ENCODE assay signal across 11 cellular contexts in genomic region chr3:108292905-108293328, GRCh38. TPM values are rescaled to one million over a fixed set of nuclear protein-coding genes. Genes with fewer than 3 reads are reported as not detected.
DNase-seq lines count a peak whose midpoint lies in the region; ATAC-seq and TF ChIP-seq lines count a peak whose summit lies in the region.
"Had no signal": no experiment of that assay in that cellular context is flagged by ENCODE, and none has a peak within 500 bp of the region (broad histone marks: within the 10 kb centered on the region; RNA-seq: fewer than 3 reads in every experiment).

No MANE protein-coding gene starts in this region.

- peaks cover 22 to 30% (median 29%) of the 10 kb centered on the region in 4 donors for H3K4me1 Mint-ChIP-seq in CD4-positive, alpha-beta memory T cell

- intact Hi-C loops in CD4-positive, alpha-beta memory T cell (cut with micrococcal nuclease), result loop anchor here (5.0 kb wide), 2 partner anchors 71 to 201 kb away; partner anchors contain the start of genes CD47 and IFT57
- intact Hi-C loops in left colon (cut with DNase I, micrococcal nuclease), result no loop called here

- peak overlapping the region; percentile 9 for H3K27ac ChIP-seq in CD4-positive, alpha-beta memory T cell (ENCODE audit: low read depth, low read length)
- no peak overlapping the region for H3K27ac ChIP-seq in smooth muscle cell (ENCODE audit: low read depth)

- peaks cover 22% of the 10 kb centered on the region for H3K4me1 ChIP-seq in CD4-positive, alpha-beta memory T cell (ENCODE audit: insufficient read depth, low read length)
- no peaks in the 10 kb centered on the region for H3K4me1 ChIP-seq in smooth muscle cell (ENCODE audit: low read depth)

- H3K27me3 ChIP-seq in CD4-positive, alpha-beta memory T cell (ENCODE audit: insufficient read depth, low read length), result no peaks in the 10 kb centered on the region
- no peaks in the 10 kb centered on the region for H3K27me3 ChIP-seq in smooth muscle cell (ENCODE audit: low read depth)

- TF ChIP-seq CTCF in smooth muscle cell (IDR thresholded peaks at IDR 0.05; ENCODE audit: borderline replicate concordance, insufficient read depth, poor library complexity, severe bottlenecking), result no peak

- CTCF ChIA-PET in CD4-positive, alpha-beta memory T cell (lab: Charles Lee; ENCODE audit: partially characterized antibody), result interaction anchor here (2.1 kb wide), 1 partner anchor 365 kb away, joined by 5 read pairs; no protein-coding TSS in a partner anchor

- no peak overlapping the region for H3K4me2 ChIP-seq in smooth muscle cell

- peak; percentile 80 for ATAC-seq in GM19043 (IDR thresholded peaks at IDR 0.05; ENCODE audit: low read depth, unreplicated experiment)
- peak; percentile 76 for ATAC-seq in HG03045 (IDR thresholded peaks at IDR 0.05; ENCODE audit: unreplicated experiment)
- ATAC-seq in left colon, result no peak

- POLR2A ChIA-PET in CD4-positive, alpha-beta memory T cell (lab: Charles Lee; ENCODE audit: partially characterized antibody), result interaction anchor here (0.9 to 3.4 kb wide), 3 partner anchors 68 to 166 kb away, joined by 3 to 18 read pairs (median 5); partner anchors contain the start of gene IFT57

- H3K9ac ChIP-seq in smooth muscle cell (ENCODE audit: low read depth), result no peak overlapping the region

- no peak overlapping the region for H3K4me3 ChIP-seq in CD4-positive, alpha-beta memory T cell (ENCODE audit: low read length in 2 of 2)
- H3K4me3 ChIP-seq in smooth muscle cell, result no peak overlapping the region

- H2AFZ ChIP-seq in smooth muscle cell (ENCODE audit: low read depth), result no peak overlapping the region

- no peaks in the 10 kb centered on the region for H3F3A ChIP-seq in smooth muscle cell (ENCODE audit: low read depth)

- H3K27ac Mint-ChIP-seq in CD4-positive, alpha-beta memory T cell, result peak overlapping the region; percentile 3 to 82 (median 71)

- no peaks in the 10 kb centered on the region for H3K9me3 ChIP-seq in CD4-positive, alpha-beta memory T cell (ENCODE audit: control insufficient read depth in 1 of 2, low read length in 2 of 2)
- no peaks in the 10 kb centered on the region for H3K9me3 ChIP-seq in smooth muscle cell (replicated peaks; ENCODE audit: low read depth)

- no peaks in the 10 kb centered on the region for H4K20me1 ChIP-seq in smooth muscle cell (ENCODE audit: low read depth)

- H3K36me3 ChIP-seq in CD4-positive, alpha-beta memory T cell (ENCODE audit: insufficient read depth, low read length), result no peaks in the 10 kb centered on the region
- H3K36me3 ChIP-seq in smooth muscle cell (ENCODE audit: low read depth), result no peaks in the 10 kb centered on the region

- peak overlapping the region in 5 of 8 donors; percentile 22 to 67 (median 41) for H3K4me3 Mint-ChIP-seq in CD4-positive, alpha-beta memory T cell

- H3K27me3 Mint-ChIP-seq in CD4-positive, alpha-beta memory T cell, result no peaks in the 10 kb centered on the region

- H3K9me3 Mint-ChIP-seq in CD4-positive, alpha-beta memory T cell, result no peaks in the 10 kb centered on the region

- H3K36me3 Mint-ChIP-seq in CD4-positive, alpha-beta memory T cell, result no peaks in the 10 kb centered on the region

- DNase-seq in CD4-positive, alpha-beta memory T cell, result peak in 3 of 5 donors; percentile 15 to 20 (median 16)
- peak; percentile 21 for DNase-seq in SKM-1 treated with dmso at 0.1 percent for 144 hours (lab: John Stamatoyannopoulos, UW; ENCODE audit: unreplicated experiment)
- no peak for DNase-seq in left colon
- no peak for DNase-seq in NCI-H2171 (lab: John Stamatoyannopoulos, UW)
- DNase-seq in smooth muscle cell (lab: John Stamatoyannopoulos, UW; ENCODE audit: unreplicated experiment), result no peak
- DNase-seq in central memory CD4-positive, alpha-beta T cell, result no peak
- DNase-seq: EL, NCI-H1092 treated with DMSO at 0.1 percent for 48 hours, occipital lobe had no signal

- H3K79me2 ChIP-seq in smooth muscle cell (ENCODE audit: low read depth), result no peaks in the 10 kb centered on the region

RNA-seq across cellular contexts. Expression of gene HHLA2, which starts 3.4 kb away (rescaled TPM):
- total RNA-seq in CD4-positive, alpha-beta memory T cell, result under 1 TPM; 0.52 to 0.58 TPM
- polyA plus RNA-seq in CD4-positive, alpha-beta memory T cell, result not detected
- 100 to 1,000 TPM; 148 to 183 TPM for total RNA-seq in left colon
- total RNA-seq in smooth muscle cell, result not detected in 2 replicates
- polyA plus RNA-seq in smooth muscle cell, result not detected in 2 replicates
- total RNA-seq: occipital lobe had no signal

Comparison
In these comparisons a context has a peak if more than half of its experiments do, and no peak if none do; other contexts are left out.
1. DNase-seq: peak in CD4-positive, alpha-beta memory T cell (3 of 5) and SKM-1 treated with dmso at 0.1 percent for 144 hours (single experiment); none in left colon (0 of 2), NCI-H2171 (single experiment), smooth muscle cell (single experiment) and central memory CD4-positive, alpha-beta T cell (single experiment).
2. RNA of gene HHLA2, which starts 3.4 kb away (total RNA-seq): 148 to 183 TPM in left colon; 0.52 to 0.58 TPM in CD4-positive, alpha-beta memory T cell and not detected in smooth muscle cell; every median in the first group is over 10 times any median in the second.